Comparison of ENCODE assay signal across 24 cellular contexts in genomic region chr10:8437896-8438295, GRCh38.
DNase-seq lines count a peak whose midpoint lies in the region; ATAC-seq and TF ChIP-seq lines count a peak whose summit lies in the region.
"Had no signal": no experiment of that assay in that cellular context is flagged by ENCODE, and none has a peak within 500 bp of the region (broad histone marks: within the 10 kb centered on the region; RNA-seq: fewer than 3 reads in every experiment).

No MANE protein-coding gene starts in this region.

- TF ChIP-seq CTCF in CD4-positive, alpha-beta T cell (IDR thresholded peaks at IDR 0.05): no peak
- TF ChIP-seq CTCF in epithelial cell of esophagus (IDR thresholded peaks at IDR 0.05; ENCODE audit: insufficient read depth, low read depth, low read length, missing control alignments): no peak
- no peak for TF ChIP-seq CTCF in neural progenitor cell (IDR thresholded peaks at IDR 0.05)

- no peaks in the 10 kb centered on the region for H3K27me3 Mint-ChIP-seq in CD4-positive, alpha-beta T cell
- H3K27me3 Mint-ChIP-seq in CD8-positive, alpha-beta memory T cell: peaks cover 0 to 4% of the 10 kb centered on the region in 2 donors
- H3K27me3 Mint-ChIP-seq in T-helper 17 cell (no peaks in the 10 kb centered on the region), neural progenitor cell (ENCODE audit: insufficient read depth, low read depth) (no peaks in the 10 kb centered on the region)

- no peak overlapping the region for H3K4me2 ChIP-seq in neural progenitor cell

- H4K20me1 ChIP-seq in neural progenitor cell (ENCODE audit: low read depth): no peaks in the 10 kb centered on the region

- peaks cover 27% of the 10 kb centered on the region for H3K4me1 Mint-ChIP-seq in CD4-positive, alpha-beta T cell (ENCODE audit: low read depth)
- peaks cover 26 to 32% (median 31%) of the 10 kb centered on the region in 3 donors for H3K4me1 Mint-ChIP-seq in CD8-positive, alpha-beta memory T cell
- H3K4me1 Mint-ChIP-seq in T-helper 17 cell (peaks cover 25% of the 10 kb centered on the region), neural progenitor cell (no peaks in the 10 kb centered on the region)
- H3K4me1 Mint-ChIP-seq: IgD-negative memory B cell had no signal

- no peaks in the 10 kb centered on the region for H3K9me3 Mint-ChIP-seq in CD4-positive, alpha-beta T cell
- no peaks in the 10 kb centered on the region for H3K9me3 Mint-ChIP-seq in CD8-positive, alpha-beta memory T cell
- no peaks in the 10 kb centered on the region for H3K9me3 Mint-ChIP-seq in neural progenitor cell

- no peak overlapping the region for H2AFZ ChIP-seq in neural progenitor cell (replicated peaks)
- H2AFZ ChIP-seq: GM23248 had no signal

- DNase-seq in CD4-positive, alpha-beta T cell: no peak
- no peak for DNase-seq in CD8-positive, alpha-beta memory T cell
- DNase-seq in T-helper 17 cell (no peak), epithelial cell of esophagus (ENCODE audit: low read depth) (peak; percentile 69), neural progenitor cell (ENCODE audit: low spot score) (no peak)
- DNase-seq in effector CD4-positive, alpha-beta T cell: no peak
- no peak for DNase-seq in stimulated activated naive CD8-positive, alpha-beta T cell treated with anti-CD3 and anti-CD28 coated beads, Interleukin-15, Interleukin-2, amounts not matched to agents 100 U/mL and 50 U/mL, for 24 hours
- DNase-seq: ACHN; C1 segment of cervical spinal cord; COR-L47; DMS 273 treated with DMSO at 0.1 percent for 48 hours; GDM1; GM23248; Kasumi-1; NCI-H1105 treated with DMSO at 0.1 percent for 48 hours; NCI-H1694; NCI-H2081 treated with DMSO at 0.1 percent for 48 hours; NCI-H510A; NCI-H748 treated with DMSO at 0.1 percent for 48 hours; NK-92 treated with Interleukin-12 subunit alpha and Interleukin-12 subunit beta, amount 100 ng/mL, for 24 hours; Right ventricle myocardium superior had no signal

- no peak for ATAC-seq in CD4-positive, alpha-beta T cell (ENCODE audit: poor library complexity)
- no peak for ATAC-seq in T-helper 17 cell
- no peak for ATAC-seq in GM21786 (IDR thresholded peaks at IDR 0.05; ENCODE audit: unreplicated experiment)
- no peak for ATAC-seq in stimulated activated naive CD8-positive, alpha-beta T cell treated with anti-CD3 and anti-CD28 coated beads, Interleukin-15, Interleukin-2, amounts not matched to agents 100 U/mL and 50 U/mL, for 24 hours

- intact Hi-C loops in CD4-positive, alpha-beta T cell (cut with DNase I, micrococcal nuclease): no loop called here

- H3K27ac ChIP-seq in CD4-positive, alpha-beta T cell (ENCODE audit: low read depth, low read length): no peak overlapping the region
- H3K27ac ChIP-seq in CD8-positive, alpha-beta memory T cell (ENCODE audit: low read depth, low read length): no peak overlapping the region
- H3K27ac ChIP-seq in neural progenitor cell: no peak overlapping the region
- H3K27ac ChIP-seq: GM23248 had no signal

- H3K9me3 ChIP-seq in CD4-positive, alpha-beta T cell (ENCODE audit: control insufficient read depth, low read length): no peaks in the 10 kb centered on the region
- no peaks in the 10 kb centered on the region for H3K9me3 ChIP-seq in CD8-positive, alpha-beta memory T cell (ENCODE audit: low read length)
- no peaks in the 10 kb centered on the region for H3K9me3 ChIP-seq in T-helper 17 cell (ENCODE audit: control insufficient read depth, low read length, poor library complexity, severe bottlenecking)
- H3K9me3 ChIP-seq in neural progenitor cell (ENCODE audit: low read depth): no peaks in the 10 kb centered on the region
- H3K9me3 ChIP-seq: HAP-1 had no signal

- CTCF ChIA-PET in CD4-positive, alpha-beta T cell (lab: Charles Lee): no interaction called here
- CTCF ChIA-PET in CD8-positive, alpha-beta memory T cell (lab: Charles Lee): interaction anchor here (0.6 to 1.9 kb wide), 5 partner anchors 8 to 385 kb away, joined by 3 to 5 read pairs (median 3); no protein-coding TSS in a partner anchor

- no peaks in the 10 kb centered on the region for H3K36me3 Mint-ChIP-seq in CD4-positive, alpha-beta T cell (ENCODE audit: low read depth)
- H3K36me3 Mint-ChIP-seq in CD8-positive, alpha-beta memory T cell: no peaks in the 10 kb centered on the region
- no peaks in the 10 kb centered on the region for H3K36me3 Mint-ChIP-seq in T-helper 17 cell (ENCODE audit: low read depth)
- H3K36me3 Mint-ChIP-seq in neural progenitor cell: no peaks in the 10 kb centered on the region
- H3K36me3 Mint-ChIP-seq: IgD-negative memory B cell had no signal

- peak overlapping the region; percentile 54 for H3K27ac Mint-ChIP-seq in CD4-positive, alpha-beta T cell
- peak overlapping the region in 5 of 8 donors; percentile 16 to 94 (median 80) for H3K27ac Mint-ChIP-seq in CD8-positive, alpha-beta memory T cell
- H3K27ac Mint-ChIP-seq in T-helper 17 cell (peak overlapping the region; percentile 87), neural progenitor cell (no peak overlapping the region)
- H3K27ac Mint-ChIP-seq: IgD-negative memory B cell had no signal

- POLR2A ChIA-PET in CD4-positive, alpha-beta T cell (lab: Charles Lee): interaction anchor here (0.6 to 1.8 kb wide), 8 partner anchors 9 to 377 kb away, joined by 3 to 7 read pairs (median 4); no protein-coding TSS in a partner anchor
- POLR2A ChIA-PET in CD8-positive, alpha-beta memory T cell (lab: Charles Lee): no interaction called here

- H3F3A ChIP-seq in neural progenitor cell (ENCODE audit: low read depth): no peaks in the 10 kb centered on the region

- H3K4me3 Mint-ChIP-seq in CD4-positive, alpha-beta T cell: no peak overlapping the region
- H3K4me3 Mint-ChIP-seq in CD8-positive, alpha-beta memory T cell: peak overlapping the region in 3 of 7 donors; percentile 21 to 59 (median 32)
- H3K4me3 Mint-ChIP-seq in T-helper 17 cell: no peak overlapping the region
- no peak overlapping the region for H3K4me3 Mint-ChIP-seq in neural progenitor cell
- H3K4me3 Mint-ChIP-seq: IgD-negative memory B cell had no signal

- no peak overlapping the region for H3K4me3 ChIP-seq in CD8-positive, alpha-beta memory T cell (ENCODE audit: low read length)
- H3K4me3 ChIP-seq in epithelial cell of esophagus (ENCODE audit: low read length) (no peak overlapping the region), neural progenitor cell (no peak overlapping the region)
- H3K4me3 ChIP-seq: GM23248, HAP-1 had no signal

- no peaks in the 10 kb centered on the region for H3K36me3 ChIP-seq in CD8-positive, alpha-beta memory T cell (ENCODE audit: insufficient read depth, low read length)
- no peaks in the 10 kb centered on the region for H3K36me3 ChIP-seq in neural progenitor cell
- H3K36me3 ChIP-seq: HAP-1 had no signal

- H3K9ac ChIP-seq in neural progenitor cell: no peak overlapping the region
- H3K9ac ChIP-seq: GM23248 had no signal

- H3K4me1 ChIP-seq in CD8-positive, alpha-beta memory T cell (ENCODE audit: insufficient read depth, low read length): peaks cover 23% of the 10 kb centered on the region
- no peaks in the 10 kb centered on the region for H3K4me1 ChIP-seq in neural progenitor cell
- H3K4me1 ChIP-seq: HAP-1 had no signal

- no peaks in the 10 kb centered on the region for H3K79me2 ChIP-seq in neural progenitor cell (ENCODE audit: low read depth)

- H3K27me3 ChIP-seq in CD4-positive, alpha-beta T cell (ENCODE audit: control insufficient read depth, insufficient read depth, low read length): no peaks in the 10 kb centered on the region
- no peaks in the 10 kb centered on the region for H3K27me3 ChIP-seq in CD8-positive, alpha-beta memory T cell (ENCODE audit: insufficient read depth, low read length, poor library complexity, severe bottlenecking)
- peaks cover 20% of the 10 kb centered on the region for H3K27me3 ChIP-seq in neural progenitor cell
